19 cellular contexts compared by ENCODE assay signal in genomic region chr3:114721864-114722263, GRCh38.
DNase-seq lines count a peak whose midpoint lies in the region; ATAC-seq and TF ChIP-seq lines count a peak whose summit lies in the region.
"Had no signal": no experiment of that assay in that cellular context is flagged by ENCODE, and none has a peak within 500 bp of the region (broad histone marks: within the 10 kb centered on the region; RNA-seq: fewer than 3 reads in every experiment).

No MANE protein-coding gene starts in this region.

- H3K4me1 ChIP-seq in GM23248 (ENCODE audit: insufficient read depth) = no peaks in the 10 kb centered on the region

- H3K4me3 Mint-ChIP-seq in natural killer cell treated with Interleukin-12 subunit alpha and Interleukin-12 subunit beta and Interleukin-15 and Interleukin-18, amount 100 ng/mL, for 72 hours = peak overlapping the region; percentile 48
- no peak overlapping the region for H3K4me3 Mint-ChIP-seq in natural killer cell
- H3K4me3 Mint-ChIP-seq: HFFc6, mesothelial cell of epicardium had no signal

- H3K4me3 ChIP-seq in GM23248 = no peak overlapping the region
- H3K4me3 ChIP-seq: skin epidermis had no signal

- H3K27me3 Mint-ChIP-seq in natural killer cell treated with Interleukin-12 subunit alpha and Interleukin-12 subunit beta and Interleukin-15 and Interleukin-18, amount 100 ng/mL, for 72 hours = no peaks in the 10 kb centered on the region
- no peaks in the 10 kb centered on the region for H3K27me3 Mint-ChIP-seq in natural killer cell (ENCODE audit: low read depth in 2 of 2)

- no peaks in the 10 kb centered on the region for H3K9me3 Mint-ChIP-seq in natural killer cell treated with Interleukin-12 subunit alpha and Interleukin-12 subunit beta and Interleukin-15 and Interleukin-18, amount 100 ng/mL, for 72 hours
- no peaks in the 10 kb centered on the region for H3K9me3 Mint-ChIP-seq in natural killer cell
- H3K9me3 Mint-ChIP-seq: HFFc6, mesothelial cell of epicardium had no signal

- H2AFZ ChIP-seq in GM23248 = no peak overlapping the region

- no peaks in the 10 kb centered on the region for H4K20me1 ChIP-seq in GM23248 (ENCODE audit: insufficient read depth)

- no peaks in the 10 kb centered on the region for H3K36me3 ChIP-seq in GM23248 (ENCODE audit: low read depth)
- H3K36me3 ChIP-seq: WERI-Rb-1 had no signal

- in situ Hi-C loops in GM23248 (cut with MboI) = no loop called here

- no peaks in the 10 kb centered on the region for H3F3A ChIP-seq in GM23248 (ENCODE audit: insufficient read depth)

- no peaks in the 10 kb centered on the region for H3K79me2 ChIP-seq in GM23248 (ENCODE audit: insufficient read depth)

- no peak overlapping the region for H3K9ac ChIP-seq in GM23248

- H3K9me2 ChIP-seq in GM23248 (ENCODE audit: insufficient read depth) = no peaks in the 10 kb centered on the region

- H3K9me3 ChIP-seq in GM23248 (ENCODE audit: low read depth) = no peaks in the 10 kb centered on the region

- H3K27me3 ChIP-seq in GM23248 (replicated peaks; ENCODE audit: insufficient read depth) = no peaks in the 10 kb centered on the region

- DNase-seq in natural killer cell treated with Interleukin-12 subunit alpha and Interleukin-12 subunit beta and Interleukin-15 and Interleukin-18, amount 100 ng/mL, for 72 hours (ENCODE audit: low spot score) = no peak
- DNase-seq in natural killer cell (no peak), GM23248 (no peak), SKM-1 (lab: John Stamatoyannopoulos, UW; ENCODE audit: unreplicated experiment) (no peak), NCI-H1436 treated with DMSO at 0.1 percent for 48 hours (lab: John Stamatoyannopoulos, UW) (no peak)
- DNase-seq: amniotic stem cell, glutamatergic neuron, HFFc6, kidney, NCI-H187, NCI-H524 treated with DMSO at 0.1 percent for 48 hours, nucleus accumbens, WERI-Rb-1 had no signal

- no peak overlapping the region for H3K4me2 ChIP-seq in GM23248 (ENCODE audit: unreplicated experiment)

- H3K36me3 Mint-ChIP-seq in natural killer cell treated with Interleukin-12 subunit alpha and Interleukin-12 subunit beta and Interleukin-15 and Interleukin-18, amount 100 ng/mL, for 72 hours = no peaks in the 10 kb centered on the region
- no peaks in the 10 kb centered on the region for H3K36me3 Mint-ChIP-seq in natural killer cell
- H3K36me3 Mint-ChIP-seq: mesothelial cell of epicardium had no signal

- intact Hi-C loops in natural killer cell (cut with micrococcal nuclease) = no loop called here

- no peak overlapping the region for H3K27ac ChIP-seq in GM23248
- H3K27ac ChIP-seq: epithelial cell of prostate, skin epidermis, WERI-Rb-1 had no signal

- peaks cover 14 to 23% of the 10 kb centered on the region in 2 donors for H3K4me1 Mint-ChIP-seq in natural killer cell treated with Interleukin-12 subunit alpha and Interleukin-12 subunit beta and Interleukin-15 and Interleukin-18, amount 100 ng/mL, for 72 hours (ENCODE audit: low read depth in 2 of 2)
- peaks cover 17 to 20% of the 10 kb centered on the region in 2 donors for H3K4me1 Mint-ChIP-seq in natural killer cell

- ATAC-seq in natural killer cell treated with Interleukin-12 subunit alpha and Interleukin-12 subunit beta and Interleukin-15 and Interleukin-18, amount 100 ng/mL, for 72 hours = peak in 1 of 2 donors; percentile 88
- ATAC-seq in natural killer cell (no peak), GM21619 (IDR thresholded peaks at IDR 0.05; ENCODE audit: unreplicated experiment) (peak; percentile 73), HG03378 (IDR thresholded peaks at IDR 0.05; ENCODE audit: unreplicated experiment) (peak; percentile 83), GM19035 (IDR thresholded peaks at IDR 0.05; ENCODE audit: unreplicated experiment) (no peak)

- no peak for TF ChIP-seq CTCF in natural killer cell (IDR thresholded peaks at IDR 0.05)

- 95 to 100% methylated on average over 2 of the region's 2 CpGs for WGBS in GM23248 (ENCODE audit: low coverage in 1 of 2, low lambda C conversion rate in 2 of 2, missing lambda C conversion rate in 2 of 2), 2 experiments

- H3K27ac Mint-ChIP-seq in natural killer cell treated with Interleukin-12 subunit alpha and Interleukin-12 subunit beta and Interleukin-15 and Interleukin-18, amount 100 ng/mL, for 72 hours = no peak overlapping the region
- no peak overlapping the region for H3K27ac Mint-ChIP-seq in natural killer cell
- H3K27ac Mint-ChIP-seq: HFFc6, mesothelial cell of epicardium had no signal

Comparison
In these comparisons a context has a peak if more than half of its experiments do, and no peak if none do; other contexts are left out.
1. ATAC-seq: peak in GM21619 (single experiment) and HG03378 (single experiment); none in natural killer cell (0 of 3) and GM19035 (single experiment).